29 cellular contexts compared by ENCODE assay signal in genomic region chr17:79478841-79479240, GRCh38.
"Had no signal": no experiment of that assay in that cellular context is flagged by ENCODE, and none has a peak within 500 bp of the region (broad histone marks: within the 10 kb centered on the region; RNA-seq: fewer than 3 reads in every experiment).

No MANE protein-coding gene starts in this region.

- H2AFZ ChIP-seq: PC-9 had no signal

- H3K27ac ChIP-seq: brain microvascular endothelial cell, PC-9, RWPE1, WERI-Rb-1 had no signal

- FAIRE-seq: RCC 7860 had no signal

- H3K4me2 ChIP-seq: PC-9 had no signal

- DNase-seq: activated CD4-positive, alpha-beta memory T cell treated with anti-CD3 and anti-CD28 coated beads, Interleukin-2, amount 10 ng/mL, durations not matched to agents 7 days and 5 days; activated CD4-positive, alpha-beta T cell treated with anti-CD3 and anti-CD28 coated beads for 1 hour; activated CD4-positive, alpha-beta T cell treated with anti-CD3 and anti-CD28 coated beads for 48 hours; activated CD4-positive, CD25-positive, alpha-beta regulatory T cell; activated CD8-positive, alpha-beta memory T cell treated with anti-CD3 and anti-CD28 coated beads for 24 hours; activated CD8-positive, alpha-beta memory T cell treated with anti-CD3 and anti-CD28 coated beads, Interleukin-2, amount 10 ng/mL, durations not matched to agents 7 days and 5 days; activated CD8-positive, alpha-beta memory T cell treated with anti-CD3 and anti-CD28 coated beads, Interleukin-2, amount 50 U/mL, for 48 hours; activated effector memory CD4-positive, alpha-beta T cell treated with Interleukin-2 at 50 U/mL for 16 hours; activated naive CD4-positive, alpha-beta T cell treated with anti-CD3 and anti-CD28 coated beads, Interleukin-2, amount 10 ng/mL, durations not matched to agents 7 days and 5 days; activated naive CD8-positive, alpha-beta T cell treated with anti-CD3 and anti-CD28 coated beads, Interleukin-2, amount 50 U/mL, for 24 hours; activated T-cell treated with anti-CD3 and anti-CD28 coated beads, Interleukin-2, amount 50 U/mL, for 48 hours; amniotic stem cell; aorta; brain microvascular endothelial cell; Karpas-422; KBM-7; NCI-H1105; NCI-H1436; NCI-H1694; NCI-H1930; NCI-H2081 treated with DMSO at 0.1 percent for 48 hours; NCI-H526; NK-92 treated with Interleukin-12 subunit alpha and Interleukin-12 subunit beta, amount 100 ng/mL, for 24 hours; PC-9; Right ventricle myocardium superior; T1000; WERI-Rb-1 had no signal

- H3K36me3 ChIP-seq: brain microvascular endothelial cell had no signal

- H3K4me3 ChIP-seq: PC-9 had no signal
